ENCODE assay signal across 27 cellular contexts in genomic region chr10:92641492-92641891, GRCh38. TPM values are rescaled to one million over a fixed set of nuclear protein-coding genes. Genes with fewer than 3 reads are reported as not detected.
"Had no signal": no experiment of that assay in that cellular context is flagged by ENCODE, and none has a peak within 500 bp of the region (broad histone marks: within the 10 kb centered on the region; RNA-seq: fewer than 3 reads in every experiment).

No MANE protein-coding gene starts in this region.

- DNase-seq: nephron progenitor cell; occipital lobe; ovary; posterior cingulate gyrus; psoas muscle; right cardiac atrium; right lobe of liver; sigmoid colon; small intestine; stimulated activated CD4-positive, alpha-beta T cell treated with anti-CD3 and anti-CD28 coated beads, Interleukin-15, amount 100 ng/mL, for 24 hours; stimulated activated CD4-positive, alpha-beta T cell treated with anti-CD3 and anti-CD28 coated beads, Interleukin-2, amount 100 ng/mL, for 24 hours; stimulated activated CD4-positive, alpha-beta T cell treated with anti-CD3 and anti-CD28 coated beads, Interleukin-2, amount 100 ng/mL, for 48 hours; stimulated activated CD4-positive, alpha-beta T cell treated with anti-CD3 and anti-CD28 coated beads, Interleukin-4, amount 100 ng/mL, for 24 hours; stimulated activated naive B cell treated with anti-CD40 and anti-IgM and Interleukin-4, amounts not matched to agents 10 μg/mL and 1 μg/mL and 100 μg/mL, for 72 hours; stimulated activated naive CD4-positive, alpha-beta T cell treated with Interleukin-2 at 50 U/mL for 16 hours; stomach; thyroid gland; upper lobe of left lung had no signal

- H3K27me3 ChIP-seq: ovary, right lobe of liver, sigmoid colon, stomach, thyroid gland, tibial nerve, upper lobe of left lung, vagina had no signal

- H3K9me3 Mint-ChIP-seq: natural killer cell treated with Interleukin-12 subunit alpha and Interleukin-12 subunit beta and Interleukin-15 and Interleukin-18, amount 100 ng/mL, for 72 hours; nephron progenitor cell; neural crest cell; stimulated activated effector memory CD8-positive, alpha-beta T cell treated with anti-CD3 and anti-CD28 coated beads, Interleukin-12 subunit alpha, Interleukin-12 subunit beta, amount 100 ng/mL, for 72 hours; stimulated activated naive B cell treated with anti-CD40 and anti-IgM and Interleukin-4, amounts not matched to agents 10 μg/mL and 1 μg/mL and 100 μg/mL, for 72 hours; stimulated activated naive CD8-positive, alpha-beta T cell treated with anti-CD3 and anti-CD28 coated beads, Interleukin-15, Interleukin-2, amounts not matched to agents 100 ng/mL and 50 ng/mL, for 24 hours had no signal

- H3K4me1 ChIP-seq: parathyroid adenoma, psoas muscle, stomach, tibial nerve, upper lobe of left lung, vagina had no signal

- H3K27ac Mint-ChIP-seq: natural killer cell treated with Interleukin-12 subunit alpha and Interleukin-12 subunit beta and Interleukin-15 and Interleukin-18, amount 100 ng/mL, for 72 hours; nephron progenitor cell; progenitor cell of endocrine pancreas; stimulated activated effector memory CD8-positive, alpha-beta T cell treated with anti-CD3 and anti-CD28 coated beads, Interleukin-12 subunit alpha, Interleukin-12 subunit beta, amount 100 ng/mL, for 72 hours; stimulated activated naive B cell treated with anti-CD40 and anti-IgM and Interleukin-4, amounts not matched to agents 10 μg/mL and 1 μg/mL and 100 μg/mL, for 72 hours; stimulated activated naive CD8-positive, alpha-beta T cell treated with anti-CD3 and anti-CD28 coated beads, Interleukin-15, Interleukin-2, amounts not matched to agents 100 ng/mL and 50 ng/mL, for 24 hours had no signal

- H3K4me1 Mint-ChIP-seq: nephron progenitor cell had no signal

- H3K4me3 ChIP-seq: ovary, psoas muscle, right lobe of liver, sigmoid colon, stomach, thoracic aorta, thyroid gland, tibial nerve, upper lobe of left lung, vagina had no signal

- H3K4me3 Mint-ChIP-seq: natural killer cell treated with Interleukin-12 subunit alpha and Interleukin-12 subunit beta and Interleukin-15 and Interleukin-18, amount 100 ng/mL, for 72 hours; nephron progenitor cell; neural crest cell; stimulated activated effector memory CD8-positive, alpha-beta T cell treated with anti-CD3 and anti-CD28 coated beads, Interleukin-12 subunit alpha, Interleukin-12 subunit beta, amount 100 ng/mL, for 72 hours; stimulated activated naive B cell treated with anti-CD40 and anti-IgM and Interleukin-4, amounts not matched to agents 10 μg/mL and 1 μg/mL and 100 μg/mL, for 72 hours; stimulated activated naive CD8-positive, alpha-beta T cell treated with anti-CD3 and anti-CD28 coated beads, Interleukin-15, Interleukin-2, amounts not matched to agents 100 ng/mL and 50 ng/mL, for 24 hours had no signal

- H3K27ac ChIP-seq: ovary, parathyroid adenoma, psoas muscle, right lobe of liver, sigmoid colon, stomach, thoracic aorta, thyroid gland, tibial nerve, upper lobe of left lung, vagina had no signal

- H3K27me3 Mint-ChIP-seq: natural killer cell treated with Interleukin-12 subunit alpha and Interleukin-12 subunit beta and Interleukin-15 and Interleukin-18, amount 100 ng/mL, for 72 hours; progenitor cell of endocrine pancreas; stimulated activated naive B cell treated with anti-CD40 and anti-IgM and Interleukin-4, amounts not matched to agents 10 μg/mL and 1 μg/mL and 100 μg/mL, for 72 hours; stimulated activated naive CD8-positive, alpha-beta T cell treated with anti-CD3 and anti-CD28 coated beads, Interleukin-15, Interleukin-2, amounts not matched to agents 100 ng/mL and 50 ng/mL, for 24 hours had no signal

- H3K36me3 ChIP-seq: ovary, right lobe of liver, sigmoid colon, thoracic aorta, thyroid gland, tibial nerve, upper lobe of left lung, vagina had no signal

- H3K9me3 ChIP-seq: ovary, psoas muscle, right lobe of liver, sigmoid colon, stomach, thoracic aorta, thyroid gland, tibial nerve, upper lobe of left lung, vagina had no signal

- ATAC-seq: natural killer cell treated with Interleukin-12 subunit alpha and Interleukin-12 subunit beta and Interleukin-15 and Interleukin-18, amount 100 ng/mL, for 72 hours; psoas muscle; right cardiac atrium; right lobe of liver; stimulated activated effector memory CD8-positive, alpha-beta T cell treated with anti-CD3 and anti-CD28 coated beads, Interleukin-12 subunit alpha, Interleukin-12 subunit beta, amount 100 ng/mL, for 72 hours; stimulated activated naive B cell treated with anti-CD40 and anti-IgM and Interleukin-4, amounts not matched to agents 10 μg/mL and 1 μg/mL and 100 μg/mL, for 72 hours had no signal

RNA-seq across cellular contexts. Expression of gene HHEX, which starts 48.3 kb away (rescaled TPM):
- total RNA-seq: neural crest cell had no signal
